Comparison of ENCODE assay signal across 8 cellular contexts in genomic region chr2:27379383-27379839, GRCh38. TPM values are rescaled to one million over a fixed set of nuclear protein-coding genes. Genes with fewer than 3 reads are reported as not detected.
DNase-seq lines count a peak whose midpoint lies in the region; TF ChIP-seq lines count a peak whose summit lies in the region.

No MANE protein-coding gene starts in this region.

- DNase-seq in CD8-positive, alpha-beta memory T cell = no peak
- no peak for DNase-seq in osteoblast (ENCODE audit: insufficient read length, low spot score, missing footprints)
- DNase-seq in DMS53 (lab: John Stamatoyannopoulos, UW) = no peak
- DNase-seq in NCI-H1694 (lab: John Stamatoyannopoulos, UW) = no peak
- DNase-seq in NCI-H1092 treated with DMSO at 0.1 percent for 48 hours (lab: John Stamatoyannopoulos, UW) = no peak
- no peak for DNase-seq in NCI-H1694 treated with DMSO at 0.1 percent for 48 hours (lab: John Stamatoyannopoulos, UW)

- H3K79me2 ChIP-seq in OCI-LY1 (ENCODE audit: insufficient read depth, low read length) (no peaks in the 10 kb centered on the region), osteoblast (ENCODE audit: insufficient read depth, low read length) (peaks cover 49% of the 10 kb centered on the region)

- peaks cover 20% of the 10 kb centered on the region for H3K4me1 ChIP-seq in CD8-positive, alpha-beta memory T cell (ENCODE audit: insufficient read depth, low read length)
- peaks cover 25% of the 10 kb centered on the region for H3K4me1 ChIP-seq in OCI-LY1 (ENCODE audit: insufficient read depth, low read length, severe bottlenecking)
- H3K4me1 ChIP-seq in endocrine pancreas (ENCODE audit: control insufficient read depth, insufficient read depth, low read length) = peaks cover 6% of the 10 kb centered on the region
- H3K4me1 ChIP-seq in osteoblast (ENCODE audit: insufficient read depth, low read length) = peaks cover 14% of the 10 kb centered on the region

- peak overlapping the region; percentile 78 for H3K4me3 ChIP-seq in CD8-positive, alpha-beta memory T cell (ENCODE audit: low read length)
- H3K4me3 ChIP-seq in OCI-LY1 (ENCODE audit: low read depth, low read length, poor library complexity, severe bottlenecking) (peak overlapping the region; percentile 86), endocrine pancreas (ENCODE audit: control insufficient read depth, insufficient read depth, low read length) (peak overlapping the region; percentile 61), osteoblast (ENCODE audit: insufficient read depth, low read length) (peak overlapping the region; percentile 90)

- peak overlapping the region; percentile 96 for H3K9ac ChIP-seq in OCI-LY1 (ENCODE audit: low read length)
- no peak overlapping the region for H3K9ac ChIP-seq in endocrine pancreas (ENCODE audit: control insufficient read depth, insufficient read depth, low read length)

- H3K27me3 ChIP-seq in CD8-positive, alpha-beta memory T cell (ENCODE audit: insufficient read depth, low read length, poor library complexity, severe bottlenecking) = no peaks in the 10 kb centered on the region
- H3K27me3 ChIP-seq in OCI-LY1 (ENCODE audit: insufficient read depth, low read length) = no peaks in the 10 kb centered on the region
- H3K27me3 ChIP-seq in endocrine pancreas (ENCODE audit: control insufficient read depth, insufficient read depth, low read length) = no peaks in the 10 kb centered on the region
- no peaks in the 10 kb centered on the region for H3K27me3 ChIP-seq in osteoblast (ENCODE audit: insufficient read depth, low read length)

- peaks cover 28 to 37% (median 28%) of the 10 kb centered on the region in 3 donors for H3K4me1 Mint-ChIP-seq in CD8-positive, alpha-beta memory T cell

- H2AFZ ChIP-seq in OCI-LY1 (ENCODE audit: low read length) = no peak overlapping the region
- H2AFZ ChIP-seq in osteoblast (ENCODE audit: low read length) = no peak overlapping the region

- POLR2A ChIA-PET in CD8-positive, alpha-beta memory T cell (lab: Charles Lee) = interaction anchor here (1.4 to 2.6 kb wide), 4 partner anchors 8 to 30 kb away, joined by 4 to 18 read pairs (median 6); partner anchors contain the start of genes EIF2B4, GTF3C2 and PPM1G

- no peaks in the 10 kb centered on the region for H3K9me2 ChIP-seq in OCI-LY1 (ENCODE audit: low read depth, low read length)

- H3K4me2 ChIP-seq in OCI-LY1 (ENCODE audit: low read length) (peak overlapping the region; percentile 97), osteoblast (ENCODE audit: insufficient read depth, low read length) (peak overlapping the region; percentile 99)

- peak overlapping the region; percentile 92 to 97 (median 95) for H3K27ac Mint-ChIP-seq in CD8-positive, alpha-beta memory T cell

- H3K4me3 Mint-ChIP-seq in CD8-positive, alpha-beta memory T cell = peak overlapping the region; percentile 87 to 95 (median 90)

- TF ChIP-seq CTCF in OCI-LY1 (IDR thresholded peaks at IDR 0.05; ENCODE audit: low read length) (no peak), osteoblast (IDR thresholded peaks at IDR 0.05; ENCODE audit: extremely low read depth, low read depth, low read length) (no peak)

- H3F3A ChIP-seq in OCI-LY1 (ENCODE audit: insufficient read depth, low read length) = 0 out of 2 replicates have a peak, but pooled peaks cover 2% of the 10 kb centered on the region

- no peaks in the 10 kb centered on the region for H3K9me3 ChIP-seq in CD8-positive, alpha-beta memory T cell (ENCODE audit: low read length)
- H3K9me3 ChIP-seq in OCI-LY1 (ENCODE audit: low read length) (no peaks in the 10 kb centered on the region), endocrine pancreas (ENCODE audit: control insufficient read depth, low read length) (no peaks in the 10 kb centered on the region), osteoblast (ENCODE audit: low read depth, low read length) (no peaks in the 10 kb centered on the region)

- H4K20me1 ChIP-seq in OCI-LY1 (ENCODE audit: insufficient read depth, low read length) (no peaks in the 10 kb centered on the region), osteoblast (ENCODE audit: insufficient read depth, low read length) (peaks cover 15% of the 10 kb centered on the region)

- CTCF ChIA-PET in CD8-positive, alpha-beta memory T cell (lab: Charles Lee) = interaction anchor here (1.5 to 4.0 kb wide), 3 partner anchors 9 to 30 kb away, joined by 3 to 21 read pairs (median 7); partner anchors contain the start of genes EIF2B4, PPM1G and SNX17

- H3K36me3 Mint-ChIP-seq in CD8-positive, alpha-beta memory T cell = peaks cover 0 to 88% (median 24%) of the 10 kb centered on the region in 3 donors

- H3K27me3 Mint-ChIP-seq in CD8-positive, alpha-beta memory T cell = no peaks in the 10 kb centered on the region

- peaks cover 43% of the 10 kb centered on the region for H3K36me3 ChIP-seq in CD8-positive, alpha-beta memory T cell (ENCODE audit: insufficient read depth, low read length)
- H3K36me3 ChIP-seq in OCI-LY1 (ENCODE audit: insufficient read depth, low read length) = peaks cover 90% of the 10 kb centered on the region
- peaks cover 13% of the 10 kb centered on the region for H3K36me3 ChIP-seq in endocrine pancreas (ENCODE audit: control insufficient read depth, insufficient read depth, low read length)
- H3K36me3 ChIP-seq in osteoblast (ENCODE audit: insufficient read depth, low read length) = peaks cover 74% of the 10 kb centered on the region

- H3K9me3 Mint-ChIP-seq in CD8-positive, alpha-beta memory T cell = no peaks in the 10 kb centered on the region

- peak overlapping the region; percentile 83 for H3K27ac ChIP-seq in CD8-positive, alpha-beta memory T cell (ENCODE audit: low read depth, low read length)
- H3K27ac ChIP-seq in OCI-LY1 (ENCODE audit: low read depth, low read length, poor library complexity, severe bottlenecking) (peak overlapping the region; percentile 86), osteoblast (ENCODE audit: low read depth, low read length) (peak overlapping the region; percentile 89)

RNA-seq across cellular contexts. Expression of gene ZNF513, which starts 1.1 kb away (rescaled TPM):
- 1 to 10 TPM; 9.2 to 9.9 TPM for total RNA-seq in CD8-positive, alpha-beta memory T cell
- polyA plus RNA-seq in CD8-positive, alpha-beta memory T cell = 4.7 TPM
- total RNA-seq in osteoblast = 6.2 and 8.3 TPM in 2 replicates

RNA-seq across cellular contexts. Expression of gene SNX17, which starts 9.0 kb away (rescaled TPM):
- total RNA-seq in CD8-positive, alpha-beta memory T cell = 100 to 1,000 TPM; 122 to 130 TPM
- polyA plus RNA-seq in CD8-positive, alpha-beta memory T cell = 211 TPM
- 152 and 165 TPM in 2 replicates for total RNA-seq in osteoblast

RNA-seq across cellular contexts. Expression of gene EIF2B4, which starts 9.3 kb away (rescaled TPM):
- 10 to 100 TPM; 46.6 to 47.1 TPM for total RNA-seq in CD8-positive, alpha-beta memory T cell
- 32.7 TPM for polyA plus RNA-seq in CD8-positive, alpha-beta memory T cell
- total RNA-seq in osteoblast = 19.2 and 24.2 TPM in 2 replicates

RNA-seq across cellular contexts. Expression of gene GTF3C2, which starts 22.8 kb away (rescaled TPM):
- 10 to 100 TPM; 76.7 to 81.7 TPM for total RNA-seq in CD8-positive, alpha-beta memory T cell
- 43.5 TPM for polyA plus RNA-seq in CD8-positive, alpha-beta memory T cell
- 32.7 and 34.4 TPM in 2 replicates for total RNA-seq in osteoblast

RNA-seq across cellular contexts. Expression of gene PPM1G, which starts 30.0 kb away (rescaled TPM):
- total RNA-seq in CD8-positive, alpha-beta memory T cell = 100 to 1,000 TPM; 189 to 191 TPM
- polyA plus RNA-seq in CD8-positive, alpha-beta memory T cell = 104 TPM
- total RNA-seq in osteoblast = 56.6 and 65.5 TPM in 2 replicates
